In the genomic region with DNA sequence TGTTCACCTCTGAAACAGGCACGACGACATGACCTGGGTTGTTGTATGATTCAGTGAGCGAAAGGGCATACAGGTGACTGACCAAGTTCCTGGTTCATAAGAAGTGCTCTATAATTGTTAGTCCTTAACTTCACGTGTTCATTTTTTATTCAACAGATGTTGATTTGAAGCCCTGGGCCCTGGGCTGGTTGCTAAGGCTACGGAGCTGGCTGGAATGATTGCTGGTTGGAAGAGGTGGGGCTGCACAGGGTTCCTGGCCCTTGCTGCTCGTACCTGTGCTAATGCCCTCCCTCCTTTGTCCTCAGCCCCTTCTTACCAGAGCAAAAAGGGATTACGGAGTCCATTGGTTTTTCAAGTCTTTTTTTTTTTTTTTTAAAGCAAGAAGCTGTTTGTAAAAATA, we compare ENCODE assay signal across 23 cellular contexts.
DNase-seq lines count a peak whose midpoint lies in the region; ATAC-seq, FAIRE-seq and TF ChIP-seq lines count a peak whose summit lies in the region.
"Had no signal": no experiment of that assay in that cellular context is flagged by ENCODE, and none has a peak within 500 bp of the region (broad histone marks: within the 10 kb centered on the region; RNA-seq: fewer than 3 reads in every experiment).

No MANE protein-coding gene starts in this region.

- no peak for TF ChIP-seq POLR2A in K562 (conservative IDR thresholded peaks at IDR 0.05)

- intact Hi-C loops in K562 (cut with micrococcal nuclease), result no loop called here

- no peaks in the 10 kb centered on the region for H3K9me3 Mint-ChIP-seq in stimulated activated naive CD8-positive, alpha-beta T cell treated with anti-CD3 and anti-CD28 coated beads, Interleukin-15, amount 100 ng/mL, for 72 hours
- no peaks in the 10 kb centered on the region for H3K9me3 Mint-ChIP-seq in HFFc6
- H3K9me3 Mint-ChIP-seq: CD8-positive, alpha-beta T cell; GM23338 had no signal

- no peak overlapping the region for H3K4me2 ChIP-seq in K562 (ENCODE audit: insufficient read depth, low read length)
- H3K4me2 ChIP-seq: GM23338, PC-9 had no signal

- DNase-seq in NCI-H526 (lab: John Stamatoyannopoulos, UW) (peak; percentile 42 to 62), NCI-H526 treated with DMSO at 0.1 percent for 48 hours (lab: John Stamatoyannopoulos, UW) (no peak), NCI-H2227 (lab: John Stamatoyannopoulos, UW; ENCODE audit: unreplicated experiment) (peak; percentile 60), K562 (ENCODE audit: extremely low read depth in 1 of 4, low spot score in 3 of 4) (no peak), HFFc6 (no peak), GM03348 (ENCODE audit: low spot score) (no peak), NCI-H1436 (lab: John Stamatoyannopoulos, UW) (no peak)
- no peak for DNase-seq in stimulated activated naive CD8-positive, alpha-beta T cell treated with anti-CD3 and anti-CD28 coated beads, Interleukin-15, amount 100 ng/mL, for 72 hours
- DNase-seq: CD8-positive, alpha-beta T cell; KBM-7; NCI-H2029 treated with DMSO at 0.1 percent for 48 hours; SIG-M5; T-helper 1 cell; T1000 had no signal

- H3K9me3 ChIP-seq in K562 (replicated peaks; ENCODE audit: control insufficient read depth, insufficient read depth, low read depth, low read length), result no peaks in the 10 kb centered on the region
- H3K9me3 ChIP-seq: BLaER1 treated with 17β-estradiol and CSF1 and Interleukin-3, amounts not matched to agents 10 nM and 100 nM had no signal

- no peaks in the 10 kb centered on the region for H3K79me2 ChIP-seq in K562 (ENCODE audit: control insufficient read depth, insufficient read depth, low read length)

- TF ChIP-seq EP300 in K562 (IDR thresholded peaks at IDR 0.05; ENCODE audit: low read length), result no peak

- FAIRE-seq in K562 (lab: Jason Lieb, UNC), result no peak
- FAIRE-seq: D721Med, GM12892, GM18507 had no signal

- no peaks in the 10 kb centered on the region for H3K4me1 ChIP-seq in K562 (replicated peaks in 1 of 2; ENCODE audit: control insufficient read depth in 2 of 2, insufficient read depth in 2 of 2, low read length in 2 of 2)

- H3K27ac Mint-ChIP-seq in stimulated activated naive CD8-positive, alpha-beta T cell treated with anti-CD3 and anti-CD28 coated beads, Interleukin-15, amount 100 ng/mL, for 72 hours, result no peak overlapping the region
- no peak overlapping the region for H3K27ac Mint-ChIP-seq in HFFc6
- H3K27ac Mint-ChIP-seq: CD8-positive, alpha-beta T cell; GM23338 had no signal

- H3K27ac ChIP-seq in K562 (ENCODE audit: extremely low read depth, low read depth, low read length), result no peak overlapping the region
- H3K27ac ChIP-seq: BLaER1 treated with 17β-estradiol and CSF1 and Interleukin-3, amounts not matched to agents 10 nM and 100 nM; PC-9; RWPE1 had no signal

- H3K36me3 ChIP-seq in K562 (ENCODE audit: control insufficient read depth, insufficient read depth, low read length), result no peaks in the 10 kb centered on the region
- H3K36me3 ChIP-seq: BLaER1 treated with 17β-estradiol and CSF1 and Interleukin-3, amounts not matched to agents 10 nM and 100 nM had no signal

- H3K4me1 Mint-ChIP-seq in stimulated activated naive CD8-positive, alpha-beta T cell treated with anti-CD3 and anti-CD28 coated beads, Interleukin-15, amount 100 ng/mL, for 72 hours, result peaks cover 6% of the 10 kb centered on the region
- H3K4me1 Mint-ChIP-seq in HFFc6 (ENCODE audit: low read depth), result no peaks in the 10 kb centered on the region

- H4K20me1 ChIP-seq in K562 (replicated peaks; ENCODE audit: control insufficient read depth, insufficient read depth, low read length), result peaks cover 12% of the 10 kb centered on the region; the same call in 1 of the 2 replicates
- H4K20me1 ChIP-seq: BLaER1 treated with 17β-estradiol and CSF1 and Interleukin-3, amounts not matched to agents 10 nM and 100 nM had no signal

- CTCF ChIA-PET in K562 (lab: Yijun Ruan, JAX; ENCODE audit: low intra/inter-chr PET ratio), result no interaction called here

- no peak overlapping the region for H2AFZ ChIP-seq in K562 (ENCODE audit: low read depth, low read length)
- H2AFZ ChIP-seq: GM23338, PC-9 had no signal

- H3K4me3 ChIP-seq in K562, result no peak overlapping the region
- H3K4me3 ChIP-seq: BLaER1 treated with 17β-estradiol and CSF1 and Interleukin-3, amounts not matched to agents 10 nM and 100 nM; GM23338; PC-9 had no signal

- no peaks in the 10 kb centered on the region for H3K9me1 ChIP-seq in K562 (ENCODE audit: control insufficient read depth, insufficient read depth, low read length)

- H3K4me3 Mint-ChIP-seq in stimulated activated naive CD8-positive, alpha-beta T cell treated with anti-CD3 and anti-CD28 coated beads, Interleukin-15, amount 100 ng/mL, for 72 hours, result no peak overlapping the region
- no peak overlapping the region for H3K4me3 Mint-ChIP-seq in HFFc6
- H3K4me3 Mint-ChIP-seq: CD8-positive, alpha-beta T cell; GM23338 had no signal

- BruUV-seq in K562 (replicated peaks; lab: Mats Ljungman, UMichigan), result no TSS peak

- no peak overlapping the region for H3K9ac ChIP-seq in K562 (ENCODE audit: insufficient read depth in 1 of 2, low read depth in 2 of 2, low read length in 2 of 2)
- H3K9ac ChIP-seq: BLaER1 treated with 17β-estradiol and CSF1 and Interleukin-3, amounts not matched to agents 10 nM and 100 nM had no signal

- in situ Hi-C loops in K562 (cut with MboI), result no loop called here

- TF ChIP-seq CTCF in K562 (IDR thresholded peaks at IDR 0.05 in 2 of 3, conservative IDR thresholded peaks at IDR 0.05 in 1 of 3; ENCODE audit: insufficient read depth in 2 of 3, low read depth in 1 of 3, low read length in 3 of 3), result no peak
- TF ChIP-seq CTCF in HFFc6 (IDR thresholded peaks at IDR 0.05), result no peak

- no peak for TF ChIP-seq RAD21 in K562 (CRISPR knock-in tag; conservative IDR thresholded peaks at IDR 0.05 in 1 of 2, IDR thresholded peaks at IDR 0.05 in 1 of 2)

- peaks cover 48% of the 10 kb centered on the region for H3K27me3 Mint-ChIP-seq in stimulated activated naive CD8-positive, alpha-beta T cell treated with anti-CD3 and anti-CD28 coated beads, Interleukin-15, amount 100 ng/mL, for 72 hours
- peaks cover 31% of the 10 kb centered on the region for H3K27me3 Mint-ChIP-seq in HFFc6 (ENCODE audit: insufficient read depth)

- no peak for ATAC-seq in K562
- ATAC-seq in stimulated activated naive CD8-positive, alpha-beta T cell treated with anti-CD3 and anti-CD28 coated beads, Interleukin-15, amount 100 ng/mL, for 72 hours, result no peak
- ATAC-seq: CD8-positive, alpha-beta T cell; GM23338; HCT116; SK-N-SH treated with all-trans-retinoic acid at 6 μM for 48 hours had no signal

- POLR2A ChIA-PET in K562 (lab: Yijun Ruan, JAX), result interaction anchor here (0.6 to 1.1 kb wide), 3 partner anchors 9 to 336 kb away, joined by 3 to 4 read pairs (median 3); no protein-coding TSS in a partner anchor

- WGBS in K562 (ENCODE audit: insufficient coverage, low coverage, missing lambda C conversion rate), result 2% methylated on average over 7 of the region's 7 CpGs

- peaks cover 29 to 46% of the 10 kb centered on the region in 2 experiments for H3K27me3 ChIP-seq in K562 (ENCODE audit: control insufficient read depth in 2 of 2, insufficient read depth in 2 of 2, low read length in 2 of 2)
- H3K27me3 ChIP-seq: BLaER1 treated with 17β-estradiol and CSF1 and Interleukin-3, amounts not matched to agents 10 nM and 100 nM had no signal

- no peaks in the 10 kb centered on the region for H3K36me3 Mint-ChIP-seq in HFFc6 (ENCODE audit: low read depth)
- H3K36me3 Mint-ChIP-seq: CD8-positive, alpha-beta T cell had no signal

TF ChIP-seq in K562, 482 proteins besides CTCF, POLR2A, EP300 and RAD21:
- no peak for TF ChIP-seq ZNF217 (CRISPR knock-in tag; IDR thresholded peaks at IDR 0.05)
- TF ChIP-seq ILF3 (IDR thresholded peaks at IDR 0.05; ENCODE audit: borderline replicate concordance), result no peak
- peak; percentile 12; the same call in 1 of the 2 replicates for TF ChIP-seq RFX1 (IDR thresholded peaks at IDR 0.05)

Comparison
In these comparisons a context has a peak if more than half of its experiments do, and no peak if none do; other contexts are left out.
1. DNase-seq: peak in NCI-H526 (2 of 2) and NCI-H2227 (single experiment); none in NCI-H526 treated with DMSO at 0.1 percent for 48 hours (single experiment), K562 (0 of 4), stimulated activated naive CD8-positive, alpha-beta T cell treated with anti-CD3 and anti-CD28 coated beads, Interleukin-15, amount 100 ng/mL, for 72 hours (0 of 2), HFFc6 (single experiment), GM03348 (single experiment) and NCI-H1436 (single experiment).